ENCODE assay signal across 1 cellular context in the genomic region with DNA sequence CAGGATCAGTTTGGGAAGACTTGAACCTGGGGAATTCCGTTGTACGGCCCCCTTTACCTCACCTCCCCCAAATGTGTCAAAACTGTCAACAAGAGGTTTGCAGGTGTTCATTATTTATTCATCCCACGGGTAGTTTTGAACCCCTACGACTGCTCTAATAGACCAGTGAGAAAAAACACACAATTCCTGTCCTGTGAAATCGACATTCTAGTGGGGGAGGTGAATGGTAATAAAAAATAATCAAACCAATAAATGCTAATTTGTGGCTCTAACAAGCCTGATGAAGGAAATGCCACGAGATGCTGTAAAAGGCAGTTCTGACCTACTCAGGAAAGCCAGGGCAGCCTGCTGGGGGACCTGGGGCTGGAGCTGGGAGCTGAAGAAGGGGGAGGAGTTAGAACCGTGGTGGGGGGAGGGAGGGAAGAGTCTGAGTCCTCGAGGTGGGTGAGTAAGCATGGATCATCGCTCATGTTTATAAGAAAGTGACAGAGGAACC.
TF ChIP-seq lines count a peak whose summit lies in the region.

No MANE protein-coding gene starts in this region.

TF ChIP-seq in GM12878, 131 proteins besides CTCF, POLR2A, EP300 and RAD21:
- TF ChIP-seq SUPT20H (IDR thresholded peaks at IDR 0.05; ENCODE audit: borderline replicate concordance, control insufficient read depth, low read depth, low read length) (no peak), POLR2AphosphoS2 (IDR thresholded peaks at IDR 0.05; ENCODE audit: low read depth, low read length) (0 out of 2 replicates have a peak, but pooled peaks have one; percentile 29), SMAD1 (IDR thresholded peaks at IDR 0.05; ENCODE audit: low read depth, partially characterized antibody) (no peak), ESRRA (IDR thresholded peaks at IDR 0.05; ENCODE audit: low read length) (no peak), FOXM1 (IDR thresholded peaks at IDR 0.05; ENCODE audit: low read depth, low read length) (peak; percentile 66), SRF (IDR thresholded peaks at IDR 0.05; ENCODE audit: low read depth in 2 of 2, low read length in 2 of 2) (no peak), SPI1 (IDR thresholded peaks at IDR 0.05; ENCODE audit: borderline replicate concordance, insufficient read depth, low read depth, low read length) (no peak), PAX5 (IDR thresholded peaks at IDR 0.05; ENCODE audit: borderline replicate concordance, low read depth, low read length) (no peak), SMAD5 (IDR thresholded peaks at IDR 0.05; ENCODE audit: low read depth) (0 out of 2 replicates have a peak, but pooled peaks have one; percentile 56), NFIC (IDR thresholded peaks at IDR 0.05; ENCODE audit: low read depth, low read length) (peak; percentile 61; the same call in 1 of the 2 replicates), HDGF (IDR thresholded peaks at IDR 0.05) (peak; percentile 95), FOXK2 (IDR thresholded peaks at IDR 0.05) (peak; percentile 85), RELA (IDR thresholded peaks at IDR 0.05; ENCODE audit: borderline replicate concordance, partially characterized antibody) (no peak), SMARCA5 (IDR thresholded peaks at IDR 0.05) (peak; percentile 50), ZNF274 (IDR thresholded peaks at IDR 0.05; ENCODE audit: insufficient read depth, insufficient read length) (no peak), STAT3 (IDR thresholded peaks at IDR 0.05; ENCODE audit: low read depth, low read length) (no peak), IKZF2 (IDR thresholded peaks at IDR 0.05) (peak in 1 of 2 experiments; percentile 61), SREBF2 (IDR thresholded peaks at IDR 0.05; ENCODE audit: low read length) (no peak), SREBF1 (IDR thresholded peaks at IDR 0.05; ENCODE audit: low read length) (no peak), NBN (IDR thresholded peaks at IDR 0.05) (peak; percentile 95)
- TF ChIP-seq, protein P1, sequence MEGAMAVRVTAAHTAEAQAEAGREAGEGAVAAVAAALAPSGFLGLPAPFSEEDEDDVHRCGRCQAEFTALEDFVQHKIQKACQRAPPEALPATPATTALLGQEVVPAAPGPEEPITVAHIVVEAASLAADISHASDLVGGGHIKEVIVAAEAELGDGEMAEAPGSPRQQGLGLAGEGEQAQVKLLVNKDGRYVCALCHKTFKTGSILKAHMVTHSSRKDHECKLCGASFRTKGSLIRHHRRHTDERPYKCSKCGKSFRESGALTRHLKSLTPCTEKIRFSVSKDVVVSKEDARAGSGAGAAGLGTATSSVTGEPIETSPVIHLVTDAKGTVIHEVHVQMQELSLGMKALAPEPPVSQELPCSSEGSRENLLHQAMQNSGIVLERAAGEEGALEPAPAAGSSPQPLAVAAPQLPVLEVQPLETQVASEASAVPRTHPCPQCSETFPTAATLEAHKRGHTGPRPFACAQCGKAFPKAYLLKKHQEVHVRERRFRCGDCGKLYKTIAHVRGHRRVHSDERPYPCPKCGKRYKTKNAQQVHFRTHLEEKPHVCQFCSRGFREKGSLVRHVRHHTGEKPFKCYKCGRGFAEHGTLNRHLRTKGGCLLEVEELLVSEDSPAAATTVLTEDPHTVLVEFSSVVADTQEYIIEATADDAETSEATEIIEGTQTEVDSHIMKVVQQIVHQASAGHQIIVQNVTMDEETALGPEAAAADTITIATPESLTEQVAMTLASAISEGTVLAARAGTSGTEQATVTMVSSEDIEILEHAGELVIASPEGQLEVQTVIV (IDR thresholded peaks at IDR 0.05; ENCODE audit: borderline replicate concordance, partially characterized antibody): no peak
- TF ChIP-seq, protein P2, sequence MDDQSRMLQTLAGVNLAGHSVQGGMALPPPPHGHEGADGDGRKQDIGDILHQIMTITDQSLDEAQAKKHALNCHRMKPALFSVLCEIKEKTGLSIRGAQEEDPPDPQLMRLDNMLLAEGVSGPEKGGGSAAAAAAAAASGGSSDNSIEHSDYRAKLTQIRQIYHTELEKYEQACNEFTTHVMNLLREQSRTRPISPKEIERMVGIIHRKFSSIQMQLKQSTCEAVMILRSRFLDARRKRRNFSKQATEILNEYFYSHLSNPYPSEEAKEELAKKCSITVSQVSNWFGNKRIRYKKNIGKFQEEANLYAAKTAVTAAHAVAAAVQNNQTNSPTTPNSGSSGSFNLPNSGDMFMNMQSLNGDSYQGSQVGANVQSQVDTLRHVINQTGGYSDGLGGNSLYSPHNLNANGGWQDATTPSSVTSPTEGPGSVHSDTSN (IDR thresholded peaks at IDR 0.05; ENCODE audit: insufficient replicate concordance, low read depth, low read length): peak; percentile 59
- TF ChIP-seq, protein P3, sequence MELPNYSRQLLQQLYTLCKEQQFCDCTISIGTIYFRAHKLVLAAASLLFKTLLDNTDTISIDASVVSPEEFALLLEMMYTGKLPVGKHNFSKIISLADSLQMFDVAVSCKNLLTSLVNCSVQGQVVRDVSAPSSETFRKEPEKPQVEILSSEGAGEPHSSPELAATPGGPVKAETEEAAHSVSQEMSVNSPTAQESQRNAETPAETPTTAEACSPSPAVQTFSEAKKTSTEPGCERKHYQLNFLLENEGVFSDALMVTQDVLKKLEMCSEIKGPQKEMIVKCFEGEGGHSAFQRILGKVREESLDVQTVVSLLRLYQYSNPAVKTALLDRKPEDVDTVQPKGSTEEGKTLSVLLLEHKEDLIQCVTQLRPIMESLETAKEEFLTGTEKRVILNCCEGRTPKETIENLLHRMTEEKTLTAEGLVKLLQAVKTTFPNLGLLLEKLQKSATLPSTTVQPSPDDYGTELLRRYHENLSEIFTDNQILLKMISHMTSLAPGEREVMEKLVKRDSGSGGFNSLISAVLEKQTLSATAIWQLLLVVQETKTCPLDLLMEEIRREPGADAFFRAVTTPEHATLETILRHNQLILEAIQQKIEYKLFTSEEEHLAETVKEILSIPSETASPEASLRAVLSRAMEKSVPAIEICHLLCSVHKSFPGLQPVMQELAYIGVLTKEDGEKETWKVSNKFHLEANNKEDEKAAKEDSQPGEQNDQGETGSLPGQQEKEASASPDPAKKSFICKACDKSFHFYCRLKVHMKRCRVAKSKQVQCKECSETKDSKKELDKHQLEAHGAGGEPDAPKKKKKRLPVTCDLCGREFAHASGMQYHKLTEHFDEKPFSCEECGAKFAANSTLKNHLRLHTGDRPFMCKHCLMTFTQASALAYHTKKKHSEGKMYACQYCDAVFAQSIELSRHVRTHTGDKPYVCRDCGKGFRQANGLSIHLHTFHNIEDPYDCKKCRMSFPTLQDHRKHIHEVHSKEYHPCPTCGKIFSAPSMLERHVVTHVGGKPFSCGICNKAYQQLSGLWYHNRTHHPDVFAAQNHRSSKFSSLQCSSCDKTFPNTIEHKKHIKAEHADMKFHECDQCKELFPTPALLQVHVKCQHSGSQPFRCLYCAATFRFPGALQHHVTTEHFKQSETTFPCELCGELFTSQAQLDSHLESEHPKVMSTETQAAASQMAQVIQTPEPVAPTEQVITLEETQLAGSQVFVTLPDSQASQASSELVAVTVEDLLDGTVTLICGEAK (IDR thresholded peaks at IDR 0.05; ENCODE audit: borderline replicate concordance): peak; percentile 36; the same call in 1 of the 2 replicates
- TF ChIP-seq, protein P4, sequence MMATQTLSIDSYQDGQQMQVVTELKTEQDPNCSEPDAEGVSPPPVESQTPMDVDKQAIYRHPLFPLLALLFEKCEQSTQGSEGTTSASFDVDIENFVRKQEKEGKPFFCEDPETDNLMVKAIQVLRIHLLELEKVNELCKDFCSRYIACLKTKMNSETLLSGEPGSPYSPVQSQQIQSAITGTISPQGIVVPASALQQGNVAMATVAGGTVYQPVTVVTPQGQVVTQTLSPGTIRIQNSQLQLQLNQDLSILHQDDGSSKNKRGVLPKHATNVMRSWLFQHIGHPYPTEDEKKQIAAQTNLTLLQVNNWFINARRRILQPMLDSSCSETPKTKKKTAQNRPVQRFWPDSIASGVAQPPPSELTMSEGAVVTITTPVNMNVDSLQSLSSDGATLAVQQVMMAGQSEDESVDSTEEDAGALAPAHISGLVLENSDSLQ (IDR thresholded peaks at IDR 0.05): peak; percentile 89
- TF ChIP-seq, protein P5, sequence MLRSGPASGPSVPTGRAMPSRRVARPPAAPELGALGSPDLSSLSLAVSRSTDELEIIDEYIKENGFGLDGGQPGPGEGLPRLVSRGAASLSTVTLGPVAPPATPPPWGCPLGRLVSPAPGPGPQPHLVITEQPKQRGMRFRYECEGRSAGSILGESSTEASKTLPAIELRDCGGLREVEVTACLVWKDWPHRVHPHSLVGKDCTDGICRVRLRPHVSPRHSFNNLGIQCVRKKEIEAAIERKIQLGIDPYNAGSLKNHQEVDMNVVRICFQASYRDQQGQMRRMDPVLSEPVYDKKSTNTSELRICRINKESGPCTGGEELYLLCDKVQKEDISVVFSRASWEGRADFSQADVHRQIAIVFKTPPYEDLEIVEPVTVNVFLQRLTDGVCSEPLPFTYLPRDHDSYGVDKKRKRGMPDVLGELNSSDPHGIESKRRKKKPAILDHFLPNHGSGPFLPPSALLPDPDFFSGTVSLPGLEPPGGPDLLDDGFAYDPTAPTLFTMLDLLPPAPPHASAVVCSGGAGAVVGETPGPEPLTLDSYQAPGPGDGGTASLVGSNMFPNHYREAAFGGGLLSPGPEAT (IDR thresholded peaks at IDR 0.05; ENCODE audit: low read depth): peak; percentile 60
- TF ChIP-seq, protein P6, sequence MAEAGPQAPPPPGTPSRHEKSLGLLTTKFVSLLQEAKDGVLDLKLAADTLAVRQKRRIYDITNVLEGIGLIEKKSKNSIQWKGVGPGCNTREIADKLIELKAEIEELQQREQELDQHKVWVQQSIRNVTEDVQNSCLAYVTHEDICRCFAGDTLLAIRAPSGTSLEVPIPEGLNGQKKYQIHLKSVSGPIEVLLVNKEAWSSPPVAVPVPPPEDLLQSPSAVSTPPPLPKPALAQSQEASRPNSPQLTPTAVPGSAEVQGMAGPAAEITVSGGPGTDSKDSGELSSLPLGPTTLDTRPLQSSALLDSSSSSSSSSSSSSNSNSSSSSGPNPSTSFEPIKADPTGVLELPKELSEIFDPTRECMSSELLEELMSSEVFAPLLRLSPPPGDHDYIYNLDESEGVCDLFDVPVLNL (IDR thresholded peaks at IDR 0.05; ENCODE audit: low read depth, low read length): no peak
- TF ChIP-seq, protein P7, sequence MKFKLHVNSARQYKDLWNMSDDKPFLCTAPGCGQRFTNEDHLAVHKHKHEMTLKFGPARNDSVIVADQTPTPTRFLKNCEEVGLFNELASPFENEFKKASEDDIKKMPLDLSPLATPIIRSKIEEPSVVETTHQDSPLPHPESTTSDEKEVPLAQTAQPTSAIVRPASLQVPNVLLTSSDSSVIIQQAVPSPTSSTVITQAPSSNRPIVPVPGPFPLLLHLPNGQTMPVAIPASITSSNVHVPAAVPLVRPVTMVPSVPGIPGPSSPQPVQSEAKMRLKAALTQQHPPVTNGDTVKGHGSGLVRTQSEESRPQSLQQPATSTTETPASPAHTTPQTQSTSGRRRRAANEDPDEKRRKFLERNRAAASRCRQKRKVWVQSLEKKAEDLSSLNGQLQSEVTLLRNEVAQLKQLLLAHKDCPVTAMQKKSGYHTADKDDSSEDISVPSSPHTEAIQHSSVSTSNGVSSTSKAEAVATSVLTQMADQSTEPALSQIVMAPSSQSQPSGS (IDR thresholded peaks at IDR 0.05; ENCODE audit: low read length): no peak
- TF ChIP-seq, protein P8, sequence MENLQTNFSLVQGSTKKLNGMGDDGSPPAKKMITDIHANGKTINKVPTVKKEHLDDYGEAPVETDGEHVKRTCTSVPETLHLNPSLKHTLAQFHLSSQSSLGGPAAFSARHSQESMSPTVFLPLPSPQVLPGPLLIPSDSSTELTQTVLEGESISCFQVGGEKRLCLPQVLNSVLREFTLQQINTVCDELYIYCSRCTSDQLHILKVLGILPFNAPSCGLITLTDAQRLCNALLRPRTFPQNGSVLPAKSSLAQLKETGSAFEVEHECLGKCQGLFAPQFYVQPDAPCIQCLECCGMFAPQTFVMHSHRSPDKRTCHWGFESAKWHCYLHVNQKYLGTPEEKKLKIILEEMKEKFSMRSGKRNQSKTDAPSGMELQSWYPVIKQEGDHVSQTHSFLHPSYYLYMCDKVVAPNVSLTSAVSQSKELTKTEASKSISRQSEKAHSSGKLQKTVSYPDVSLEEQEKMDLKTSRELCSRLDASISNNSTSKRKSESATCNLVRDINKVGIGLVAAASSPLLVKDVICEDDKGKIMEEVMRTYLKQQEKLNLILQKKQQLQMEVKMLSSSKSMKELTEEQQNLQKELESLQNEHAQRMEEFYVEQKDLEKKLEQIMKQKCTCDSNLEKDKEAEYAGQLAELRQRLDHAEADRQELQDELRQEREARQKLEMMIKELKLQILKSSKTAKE (IDR thresholded peaks at IDR 0.05; ENCODE audit: low read depth, poor library complexity, severe bottlenecking): peak; percentile 24
- TF ChIP-seq, protein P9, sequence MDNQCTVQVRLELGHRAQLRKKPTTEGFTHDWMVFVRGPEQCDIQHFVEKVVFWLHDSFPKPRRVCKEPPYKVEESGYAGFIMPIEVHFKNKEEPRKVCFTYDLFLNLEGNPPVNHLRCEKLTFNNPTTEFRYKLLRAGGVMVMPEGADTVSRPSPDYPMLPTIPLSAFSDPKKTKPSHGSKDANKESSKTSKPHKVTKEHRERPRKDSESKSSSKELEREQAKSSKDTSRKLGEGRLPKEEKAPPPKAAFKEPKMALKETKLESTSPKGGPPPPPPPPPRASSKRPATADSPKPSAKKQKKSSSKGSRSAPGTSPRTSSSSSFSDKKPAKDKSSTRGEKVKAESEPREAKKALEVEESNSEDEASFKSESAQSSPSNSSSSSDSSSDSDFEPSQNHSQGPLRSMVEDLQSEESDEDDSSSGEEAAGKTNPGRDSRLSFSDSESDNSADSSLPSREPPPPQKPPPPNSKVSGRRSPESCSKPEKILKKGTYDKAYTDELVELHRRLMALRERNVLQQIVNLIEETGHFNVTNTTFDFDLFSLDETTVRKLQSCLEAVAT (IDR thresholded peaks at IDR 0.05): peak; percentile 15
TF ChIP-seq in GM12878: peak in this region for 15.
